In the genomic region with DNA sequence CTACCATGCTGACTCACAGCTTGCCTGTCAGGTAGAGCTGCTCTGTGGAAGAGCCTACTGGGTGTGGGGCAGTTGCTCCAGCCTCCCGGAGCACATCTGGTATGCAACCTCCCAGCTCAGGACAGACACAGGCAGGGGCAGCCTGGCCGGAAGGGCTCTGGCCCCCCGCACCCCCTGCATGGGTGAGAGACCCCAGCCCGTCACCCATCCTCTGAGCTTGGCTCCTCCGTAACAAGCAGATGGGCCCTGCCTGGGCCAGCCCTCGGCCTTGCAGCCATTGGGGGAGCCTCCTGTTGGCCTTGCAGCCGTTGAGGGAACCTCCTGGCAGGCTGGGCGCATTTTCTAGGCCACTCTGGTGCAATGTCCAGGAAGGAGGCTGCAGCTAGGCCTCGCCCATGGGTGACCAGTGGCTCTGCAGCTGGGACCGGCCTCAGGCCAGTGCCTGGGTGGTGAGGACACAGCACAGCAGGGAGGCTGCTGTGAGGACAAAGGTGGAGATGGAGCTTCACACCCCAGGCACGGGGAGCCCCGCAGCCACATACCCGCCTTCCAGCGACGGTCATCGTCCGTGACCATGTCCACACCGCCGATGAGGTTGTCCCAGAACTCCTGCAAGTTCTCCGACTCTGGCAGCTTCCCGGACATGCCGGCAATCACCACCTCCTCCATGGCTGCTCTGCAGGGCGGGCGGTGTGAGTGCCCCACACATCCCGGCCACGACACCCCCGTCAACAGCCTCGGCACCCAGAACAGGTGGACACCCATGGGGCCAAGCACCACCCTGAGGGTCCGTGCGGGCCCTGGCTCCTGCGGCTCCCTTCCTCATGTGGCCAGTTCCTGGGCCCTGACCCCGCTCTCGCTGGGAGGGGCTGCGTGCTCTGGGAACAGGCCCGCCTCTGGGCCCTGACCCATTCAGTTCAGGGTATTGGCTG, we compare ENCODE assay signal across 8 cellular contexts. TPM values are rescaled to one million over a fixed set of nuclear protein-coding genes. Genes with fewer than 3 reads are reported as not detected.
DNase-seq lines count a peak whose midpoint lies in the region; ATAC-seq and TF ChIP-seq lines count a peak whose summit lies in the region.

No MANE protein-coding gene starts in this region.

- peak overlapping the region in 2 of 4 donors; percentile 95 to 96 for H3K27ac ChIP-seq in upper lobe of left lung

- H3K4me3 Mint-ChIP-seq in activated naive CD4-positive, alpha-beta T cell treated with anti-CD3 and anti-CD28 coated beads for 36 hours = peak overlapping the region; percentile 72

- H3K9me3 Mint-ChIP-seq in activated naive CD4-positive, alpha-beta T cell treated with anti-CD3 and anti-CD28 coated beads for 36 hours = no peaks in the 10 kb centered on the region
- no peaks in the 10 kb centered on the region for H3K9me3 Mint-ChIP-seq in activated naive CD4-positive, alpha-beta T cell treated with anti-CD3 and anti-CD28 coated beads, Interleukin-2, amount 50 U/mL, for 72 hours

- no peaks in the 10 kb centered on the region for H3K9me3 ChIP-seq in upper lobe of left lung

- intact Hi-C loops in activated naive CD4-positive, alpha-beta T cell treated with anti-CD3 and anti-CD28 coated beads for 36 hours (cut with micrococcal nuclease) = no loop called here

- 80 to 91% methylated on average over 7 to 34 of the region's 35 CpGs for WGBS in upper lobe of left lung, 2 donors

- no peaks in the 10 kb centered on the region for H3K27me3 Mint-ChIP-seq in activated naive CD4-positive, alpha-beta T cell treated with anti-CD3 and anti-CD28 coated beads for 36 hours (ENCODE audit: low read depth)

- H3K4me1 Mint-ChIP-seq in activated naive CD4-positive, alpha-beta T cell treated with anti-CD3 and anti-CD28 coated beads for 36 hours (ENCODE audit: low read depth) = peaks cover 13% of the 10 kb centered on the region

- TF ChIP-seq POLR2A in upper lobe of left lung (IDR thresholded peaks at IDR 0.05) = peak in 1 of 4 donors; percentile 37

- H3K36me3 ChIP-seq in upper lobe of left lung = peaks cover 21 to 52% (median 51%) of the 10 kb centered on the region in 4 donors

- peaks cover 18 to 68% (median 36%) of the 10 kb centered on the region in 4 donors for H3K4me1 ChIP-seq in upper lobe of left lung

- H3K4me3 ChIP-seq in upper lobe of left lung = peak overlapping the region in 3 of 4 donors; percentile 68 to 95 (median 92)

- no peaks in the 10 kb centered on the region for H3K27me3 ChIP-seq in upper lobe of left lung

- H3K27ac Mint-ChIP-seq in activated naive CD4-positive, alpha-beta T cell treated with anti-CD3 and anti-CD28 coated beads for 36 hours = peak overlapping the region; percentile 61
- peak overlapping the region; percentile 59 to 72 for H3K27ac Mint-ChIP-seq in activated naive CD4-positive, alpha-beta T cell treated with anti-CD3 and anti-CD28 coated beads, Interleukin-2, amount 50 U/mL, for 72 hours

- DNase-seq in activated naive CD4-positive, alpha-beta T cell treated with anti-CD3 and anti-CD28 coated beads for 36 hours = no peak
- DNase-seq in activated naive CD4-positive, alpha-beta T cell (lab: John Stamatoyannopoulos, UW) = no peak
- no peak for DNase-seq in activated naive CD4-positive, alpha-beta T cell treated with anti-CD3 and anti-CD28 coated beads, Interleukin-2, amount 50 U/mL, for 72 hours (ENCODE audit: low spot score in 2 of 2)
- peak; percentile 88 for DNase-seq in islet precursor cell
- DNase-seq in upper lobe of left lung = peak in 1 of 2 donors; percentile 80

- no peak for TF ChIP-seq CTCF in upper lobe of left lung (IDR thresholded peaks at IDR 0.05)

- TF ChIP-seq EP300 in upper lobe of left lung (IDR thresholded peaks at IDR 0.05) = no peak

- no peak for ATAC-seq in activated naive CD4-positive, alpha-beta T cell treated with anti-CD3 and anti-CD28 coated beads, Interleukin-2, amount 50 U/mL, for 72 hours
- ATAC-seq in upper lobe of left lung (ENCODE audit: low FRiP score in 2 of 2) (no peak), GM21529 (IDR thresholded peaks at IDR 0.05; ENCODE audit: unreplicated experiment) (no peak), GM21515 (IDR thresholded peaks at IDR 0.05; ENCODE audit: unreplicated experiment) (no peak), GM18861 (IDR thresholded peaks at IDR 0.05; ENCODE audit: unreplicated experiment) (no peak)

- H3K36me3 Mint-ChIP-seq in activated naive CD4-positive, alpha-beta T cell treated with anti-CD3 and anti-CD28 coated beads for 36 hours (ENCODE audit: low read depth) = peaks cover 14% of the 10 kb centered on the region
- H3K36me3 Mint-ChIP-seq in activated naive CD4-positive, alpha-beta T cell treated with anti-CD3 and anti-CD28 coated beads, Interleukin-2, amount 50 U/mL, for 72 hours = peaks cover 4 to 8% of the 10 kb centered on the region in 2 donors

- CTCF ChIA-PET in activated naive CD4-positive, alpha-beta T cell treated with anti-CD3 and anti-CD28 coated beads for 36 hours (lab: Charles Lee) = no interaction called here

RNA-seq across cellular contexts. Expression of a gene that starts 2.0 kb away (rescaled TPM):
- total RNA-seq in activated naive CD4-positive, alpha-beta T cell treated with anti-CD3 and anti-CD28 coated beads for 36 hours = 100 to 1,000 TPM; 183 to 195 TPM
- total RNA-seq in activated naive CD4-positive, alpha-beta T cell treated with anti-CD3 and anti-CD28 coated beads, Interleukin-2, amount 50 U/mL, for 72 hours = 100 to 1,000 TPM in 1 of 2 donors, 10 to 100 TPM in 1; 82.6 to 171 TPM
- total RNA-seq in upper lobe of left lung = 100 to 1,000 TPM; 191 to 805 (median 577) TPM

RNA-seq across cellular contexts. Expression of a gene that starts 30.4 kb away (rescaled TPM):
- total RNA-seq in activated naive CD4-positive, alpha-beta T cell treated with anti-CD3 and anti-CD28 coated beads for 36 hours = 100 to 1,000 TPM; 132 to 133 TPM
- total RNA-seq in activated naive CD4-positive, alpha-beta T cell treated with anti-CD3 and anti-CD28 coated beads, Interleukin-2, amount 50 U/mL, for 72 hours = 100 to 1,000 TPM in 1 of 2 donors, 10 to 100 TPM in 1; 86.2 to 103 TPM
- total RNA-seq in upper lobe of left lung = 100 to 1,000 TPM in 3 of 6 donors, 10 to 100 TPM in 3; 53.5 to 183 (median 106) TPM

RNA-seq across cellular contexts. Expression of a gene that starts 44.3 kb away (rescaled TPM):
- total RNA-seq in activated naive CD4-positive, alpha-beta T cell treated with anti-CD3 and anti-CD28 coated beads for 36 hours = 10 to 100 TPM; 91.0 to 91.3 TPM
- 10 to 100 TPM; 60.3 to 77.1 TPM for total RNA-seq in activated naive CD4-positive, alpha-beta T cell treated with anti-CD3 and anti-CD28 coated beads, Interleukin-2, amount 50 U/mL, for 72 hours
- 100 to 1,000 TPM in 4 of 6 donors, 10 to 100 TPM in 2; 55.2 to 147 (median 108) TPM for total RNA-seq in upper lobe of left lung

RNA-seq across cellular contexts. Expression of a gene that starts 44.4 kb away (rescaled TPM):
- 10 to 100 TPM; 17.6 to 18.0 TPM for total RNA-seq in activated naive CD4-positive, alpha-beta T cell treated with anti-CD3 and anti-CD28 coated beads for 36 hours
- 10 to 100 TPM; 21.5 to 24.2 TPM for total RNA-seq in activated naive CD4-positive, alpha-beta T cell treated with anti-CD3 and anti-CD28 coated beads, Interleukin-2, amount 50 U/mL, for 72 hours
- total RNA-seq in upper lobe of left lung = 100 to 1,000 TPM in 1 of 6 donors, 10 to 100 TPM in 5; 25.0 to 101 (median 37.5) TPM

RNA-seq across cellular contexts. Expression of a gene that starts 58.5 kb away (rescaled TPM):
- 100 to 1,000 TPM; 139 to 146 TPM for total RNA-seq in activated naive CD4-positive, alpha-beta T cell treated with anti-CD3 and anti-CD28 coated beads for 36 hours
- 100 to 1,000 TPM in 1 of 2 donors, 10 to 100 TPM in 1; 85.5 to 128 TPM for total RNA-seq in activated naive CD4-positive, alpha-beta T cell treated with anti-CD3 and anti-CD28 coated beads, Interleukin-2, amount 50 U/mL, for 72 hours
- total RNA-seq in upper lobe of left lung = 100 to 1,000 TPM; 122 to 358 (median 211) TPM
